In the genomic region with DNA sequence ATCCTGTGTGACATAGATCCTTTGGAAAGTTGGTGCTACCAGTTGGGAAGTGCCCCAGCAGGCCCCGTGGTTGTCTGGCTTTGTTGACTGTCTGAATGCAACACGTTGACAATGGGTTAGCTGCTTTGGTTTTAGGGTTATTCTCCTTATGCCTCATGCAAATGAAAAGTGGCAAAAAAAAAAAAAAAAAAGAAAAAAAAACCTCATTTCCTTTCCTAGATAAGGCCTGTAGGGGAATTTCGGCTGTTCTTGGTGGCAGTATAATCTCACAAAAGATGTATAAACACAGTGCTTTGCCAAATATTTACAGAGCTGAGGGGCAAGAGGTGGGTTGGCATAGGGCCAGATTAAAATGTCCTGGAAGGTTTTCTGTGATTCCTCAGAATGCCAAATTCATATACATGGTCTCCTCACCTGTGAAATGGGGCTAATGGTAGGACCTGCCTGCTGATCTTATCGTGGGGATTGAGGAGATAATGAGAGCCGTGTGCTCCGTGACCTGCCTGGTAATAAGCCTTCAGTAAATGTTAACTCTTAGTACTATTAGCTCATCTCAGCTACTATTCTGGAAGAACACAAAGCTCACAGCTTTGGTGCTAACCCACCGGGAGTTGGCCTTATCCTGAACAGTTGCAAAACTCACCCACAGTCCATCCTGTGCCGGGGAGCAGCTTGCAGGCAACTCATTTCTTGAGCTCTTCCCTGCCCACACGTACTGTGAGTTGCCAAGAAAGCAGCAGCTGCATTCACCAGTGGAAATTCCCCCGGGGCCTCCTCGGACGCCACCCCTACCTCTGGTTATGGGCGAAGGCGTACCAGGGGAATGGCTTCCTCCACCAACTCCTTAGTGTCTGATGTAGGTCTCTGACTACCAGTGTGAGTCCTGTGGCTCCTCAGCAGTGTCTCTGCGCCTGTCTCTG, we compare ENCODE assay signal across 1 cellular context.
A peak's percentile ranks its signal among the peaks of the same experiment; 100 is the strongest.
TF ChIP-seq lines count a peak whose summit lies in the region.

No MANE protein-coding gene starts in this region.

TF ChIP-seq in HEK293, 187 proteins besides CTCF, POLR2A, EP300 and RAD21 (continued from another document):
- peak; percentile 82 for TF ChIP-seq PRDM10 (tag by site-specific recombination; IDR thresholded peaks at IDR 0.05)
- TF ChIP-seq ZNF112 (tag by site-specific recombination; IDR thresholded peaks at IDR 0.05) = peak; percentile 67; the same call in 1 of the 2 replicates
- TF ChIP-seq ZNF501 (tag by site-specific recombination; IDR thresholded peaks at IDR 0.05) = no peak
- TF ChIP-seq ZNF133 (tag by site-specific recombination; IDR thresholded peaks at IDR 0.05) = no peak
- peak; percentile 62 for TF ChIP-seq BCL6B (tag by site-specific recombination; IDR thresholded peaks at IDR 0.05)
